In the genomic region with DNA sequence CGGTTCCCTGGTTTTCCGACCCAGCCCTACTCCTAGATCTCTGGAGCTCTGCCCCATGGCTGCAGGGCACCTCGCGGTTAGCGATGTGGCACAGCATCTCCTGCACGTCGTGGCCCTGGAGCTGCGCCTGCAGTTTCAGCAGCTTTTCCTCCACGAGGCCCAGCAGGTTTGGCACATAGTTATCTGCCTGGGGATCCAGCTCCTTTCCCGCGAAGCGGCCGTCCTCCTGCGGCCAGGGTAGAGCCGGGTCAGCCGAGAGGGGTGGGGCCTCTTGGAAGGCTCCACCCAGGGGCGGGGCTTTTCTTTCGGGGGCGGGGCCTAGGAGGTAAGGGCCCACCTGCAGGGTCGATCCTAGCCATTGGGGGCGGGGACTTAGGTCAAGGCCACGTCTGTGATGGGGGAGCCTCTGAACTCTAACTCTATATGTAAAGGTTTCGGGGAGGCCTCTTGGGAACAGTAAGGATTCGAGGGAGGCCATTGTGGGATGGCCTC, we compare ENCODE assay signal across 8 cellular contexts. TPM values are rescaled to one million over a fixed set of nuclear protein-coding genes. Genes with fewer than 3 reads are reported as not detected.
A peak's percentile ranks its signal among the peaks of the same experiment; 100 is the strongest.
DNase-seq lines count a peak whose midpoint lies in the region; ATAC-seq and TF ChIP-seq lines count a peak whose summit lies in the region.

No MANE protein-coding gene starts in this region.

- H3K9ac ChIP-seq in mammary epithelial cell (ENCODE audit: insufficient read depth, low read length): no peak overlapping the region

- whole genome bisulfite sequencing in mammary epithelial cell (ENCODE audit: low coverage, missing lambda C conversion rate): 45% methylated on average over 10 of the region's 24 CpGs
- 20% methylated on average over 21 to 23 of the region's 24 CpGs for WGBS in mesodermal cell (ENCODE audit: insufficient coverage in 2 of 2), 2 experiments

- peak; percentile 66 for ATAC-seq in CD8-positive, alpha-beta T cell
- peak; percentile 38 for ATAC-seq in GM21529 (IDR thresholded peaks at IDR 0.05; ENCODE audit: unreplicated experiment)
- no peak for ATAC-seq in GM21515 (IDR thresholded peaks at IDR 0.05; ENCODE audit: unreplicated experiment)

- peak overlapping the region; percentile 47 for H3K4me3 ChIP-seq in CD8-positive, alpha-beta T cell (ENCODE audit: low read depth, low read length)
- H3K4me3 ChIP-seq in PC-9: peak overlapping the region; percentile 49
- no peak overlapping the region for H3K4me3 ChIP-seq in mammary epithelial cell (replicated peaks in 1 of 3; ENCODE audit: insufficient read depth in 1 of 3, low read depth in 2 of 3, low read length in 3 of 3)
- peak overlapping the region; percentile 8 for H3K4me3 ChIP-seq in mesodermal cell (ENCODE audit: extremely low read depth, insufficient read depth, low read length, poor library complexity, severe bottlenecking)

- BruUV-seq in PC-9 (replicated peaks; lab: Mats Ljungman, UMichigan) (no TSS peak), mammary epithelial cell (replicated peaks; lab: Mats Ljungman, UMichigan) (no TSS peak)

- peaks cover 49% of the 10 kb centered on the region for H3K4me1 ChIP-seq in CD8-positive, alpha-beta T cell (ENCODE audit: insufficient read depth, low read length)
- peaks cover 23% of the 10 kb centered on the region for H3K4me1 ChIP-seq in PC-9 (replicated peaks; ENCODE audit: insufficient read depth)
- H3K4me1 ChIP-seq in mammary epithelial cell (ENCODE audit: insufficient read depth, low read length): peaks cover 14% of the 10 kb centered on the region
- H3K4me1 ChIP-seq in mesodermal cell (ENCODE audit: control insufficient read depth, insufficient read depth, low read length, poor library complexity, severe bottlenecking): peaks cover 12% of the 10 kb centered on the region

- intact Hi-C loops in CD8-positive, alpha-beta T cell (cut with DNase I, micrococcal nuclease): loop anchor here (1.0 to 5.0 kb wide), 2 partner anchors 39 to 40 kb away; partner anchors contain the start of gene EPOR (in 1 of the 2)
- intact Hi-C loops in PC-9 (cut with micrococcal nuclease; ENCODE audit: unreplicated experiment): loop anchor here (1.0 to 5.0 kb wide), 2 partner anchors 14 to 44 kb away; partner anchors contain the start of genes ODAD3 and PRKCSH
- intact Hi-C loops in mammary epithelial cell (cut with micrococcal nuclease): loop anchor here (1.0 to 5.0 kb wide), 2 partner anchors 14 to 39 kb away; partner anchors contain the start of genes EPOR, ODAD3 and PRKCSH

- no peaks in the 10 kb centered on the region for H3K36me3 ChIP-seq in CD8-positive, alpha-beta T cell (ENCODE audit: insufficient read depth, low read length)
- peaks cover 2% of the 10 kb centered on the region; the same call in 1 of the 2 replicates for H3K36me3 ChIP-seq in PC-9 (ENCODE audit: low read depth)
- no peaks in the 10 kb centered on the region for H3K36me3 ChIP-seq in mammary epithelial cell (ENCODE audit: insufficient read depth, low read length)
- H3K36me3 ChIP-seq in mesodermal cell (ENCODE audit: control insufficient read depth, insufficient read depth, low read length): no peaks in the 10 kb centered on the region

- CTCF ChIA-PET in CD8-positive, alpha-beta T cell (lab: Charles Lee): interaction anchor here (1.9 to 3.9 kb wide), 2 partner anchors 22 to 41 kb away, joined by 6 to 13 read pairs; no protein-coding TSS in a partner anchor
- CTCF ChIA-PET in PC-9 (lab: Charles Lee): interaction anchor here (0.5 to 1.3 kb wide), 6 partner anchors 24 to 1255 kb away, joined by 3 to 8 read pairs (median 6); no protein-coding TSS in a partner anchor
- CTCF ChIA-PET in mammary epithelial cell (lab: Charles Lee; ENCODE audit: low non-redundant PET): interaction anchor here (0.6 to 0.9 kb wide), 2 partner anchors 16 to 238 kb away, joined by 4 read pairs; no protein-coding TSS in a partner anchor

- H3K36me3 Mint-ChIP-seq in CD8-positive, alpha-beta T cell: no peaks in the 10 kb centered on the region

- dilution Hi-C loops in mammary epithelial cell (cut with HindIII; ENCODE audit: low sequenced_read_pairs): no loop called here

- no peaks in the 10 kb centered on the region for H3K9me3 Mint-ChIP-seq in CD8-positive, alpha-beta T cell

- peaks cover 61% of the 10 kb centered on the region for H3F3A ChIP-seq in PC-9 (ENCODE audit: insufficient read depth, low read depth)

- H3K9me3 ChIP-seq in CD8-positive, alpha-beta T cell (ENCODE audit: low read length): no peaks in the 10 kb centered on the region
- H3K9me3 ChIP-seq in PC-9 (ENCODE audit: insufficient read depth, low read depth) (no peaks in the 10 kb centered on the region), mammary epithelial cell (replicated peaks; ENCODE audit: insufficient read depth, low read length) (no peaks in the 10 kb centered on the region), mesodermal cell (ENCODE audit: control insufficient read depth, low read length) (peaks cover 7% of the 10 kb centered on the region)

- no peaks in the 10 kb centered on the region for H4K20me1 ChIP-seq in PC-9 (ENCODE audit: insufficient read depth)
- H4K20me1 ChIP-seq in mammary epithelial cell (ENCODE audit: insufficient read depth, low read length): no peaks in the 10 kb centered on the region

- TF ChIP-seq CTCF in CD8-positive, alpha-beta T cell (IDR thresholded peaks at IDR 0.05): no peak
- TF ChIP-seq CTCF in PC-9 (conservative IDR thresholded peaks at IDR 0.05) (no peak), mammary epithelial cell (conservative IDR thresholded peaks at IDR 0.05 in 1 of 2, IDR thresholded peaks at IDR 0.05 in 1 of 2; ENCODE audit: extremely low read depth in 1 of 2, insufficient read depth in 1 of 2, low read depth in 1 of 2, low read length in 2 of 2) (no peak)

- peak in 4 of 7 experiments; percentile 17 to 39 (median 36) for DNase-seq in CD8-positive, alpha-beta T cell
- DNase-seq in PC-9 (peak in 1 of 2 experiments; percentile 72), mammary epithelial cell (no peak), ureter (ENCODE audit: low spot score) (peak; percentile 65), inferior parietal cortex (ENCODE audit: extremely low spot score) (no peak)

- H3K4me2 ChIP-seq in PC-9 (peak overlapping the region; percentile 81), mammary epithelial cell (ENCODE audit: insufficient read depth, low read depth, low read length) (peak overlapping the region; percentile 20)

- H3K27ac ChIP-seq in CD8-positive, alpha-beta T cell (ENCODE audit: low read depth, low read length): no peak overlapping the region
- H3K27ac ChIP-seq in PC-9: peak overlapping the region; percentile 47
- no peak overlapping the region for H3K27ac ChIP-seq in mammary epithelial cell (ENCODE audit: insufficient read depth, low read depth, low read length)
- no peak overlapping the region for H3K27ac ChIP-seq in mesodermal cell (ENCODE audit: low read depth, low read length, severe bottlenecking)

- peak overlapping the region; percentile 76 for H3K4me3 Mint-ChIP-seq in CD8-positive, alpha-beta T cell

- POLR2A ChIA-PET in CD8-positive, alpha-beta T cell (lab: Charles Lee): interaction anchor here (1.2 to 2.4 kb wide), 2 partner anchors 40 to 47 kb away, joined by 4 to 9 read pairs; partner anchors contain the start of gene SWSAP1
- POLR2A ChIA-PET in PC-9 (lab: Charles Lee; ENCODE audit: unreplicated experiment): interaction anchor here (0.5 to 1.6 kb wide), 5 partner anchors 13 to 331 kb away, joined by 4 to 20 read pairs (median 6); partner anchors contain the start of genes ODAD3, PRKCSH and ZNF653

- peaks cover 39% of the 10 kb centered on the region for H3K27me3 Mint-ChIP-seq in CD8-positive, alpha-beta T cell (ENCODE audit: low read depth)

- H2AFZ ChIP-seq in PC-9: peak overlapping the region; percentile 88
- H2AFZ ChIP-seq in mammary epithelial cell (ENCODE audit: low read depth, low read length): peak overlapping the region; percentile 80

- peaks cover 31% of the 10 kb centered on the region for H3K27me3 ChIP-seq in CD8-positive, alpha-beta T cell (ENCODE audit: insufficient read depth, low read length)
- no peaks in the 10 kb centered on the region for H3K27me3 ChIP-seq in PC-9 (ENCODE audit: insufficient read depth, low read depth)
- H3K27me3 ChIP-seq in mammary epithelial cell (ENCODE audit: insufficient read depth, low read length): peaks cover 2% of the 10 kb centered on the region

- H3K79me2 ChIP-seq in PC-9 (ENCODE audit: low read depth) (peaks cover 13% of the 10 kb centered on the region), mammary epithelial cell (ENCODE audit: insufficient read depth, low read length) (no peaks in the 10 kb centered on the region)

- peaks cover 42% of the 10 kb centered on the region for H3K4me1 Mint-ChIP-seq in CD8-positive, alpha-beta T cell (ENCODE audit: low read depth)

- no peaks in the 10 kb centered on the region for H3K9me2 ChIP-seq in PC-9 (ENCODE audit: insufficient read depth)

- in situ Hi-C loops in mammary epithelial cell (cut with MboI; ENCODE audit: low sequenced_read_pairs in 2 of 2): no loop called here

- H3K27ac Mint-ChIP-seq in CD8-positive, alpha-beta T cell: no peak overlapping the region

RNA-seq across cellular contexts. Expression of gene RGL3, which starts 2.5 kb away (rescaled TPM):
- not detected for total RNA-seq in CD8-positive, alpha-beta T cell
- total RNA-seq in PC-9 (2021): 100 and 125 TPM in 2 replicates
- 1 to 10 TPM in 1 of 2 donors, under 1 TPM in 1; 0.24 to 1.8 TPM for total RNA-seq in mammary epithelial cell
- polyA plus RNA-seq in mammary epithelial cell: 0.20 TPM
- polyA minus RNA-seq in mammary epithelial cell: not detected
- polyA plus RNA-seq in mesodermal cell (2013, experiment 1 of 2): 3.4 TPM
- 2.5 TPM for polyA plus RNA-seq in mesodermal cell (2013, experiment 2 of 2)
- total RNA-seq in ureter: 44.2 TPM

RNA-seq across cellular contexts. Expression of gene ODAD3, which starts 13.3 kb away (rescaled TPM):
- not detected for total RNA-seq in CD8-positive, alpha-beta T cell
- total RNA-seq in PC-9 (2021) (0.15 and 0.39 TPM in 2 replicates), mammary epithelial cell (1 to 10 TPM in 1 of 2 donors, under 1 TPM in 1; 0.17 to 1.1 TPM), ureter (0.78 TPM)
- 0.32 TPM for polyA plus RNA-seq in mammary epithelial cell
- not detected for polyA minus RNA-seq in mammary epithelial cell
- 2.0 TPM for polyA plus RNA-seq in mesodermal cell (2013, experiment 1 of 2)
- 2.2 TPM for polyA plus RNA-seq in mesodermal cell (2013, experiment 2 of 2)

RNA-seq across cellular contexts. Expression of gene PRKCSH, which starts 13.8 kb away (rescaled TPM):
- total RNA-seq in CD8-positive, alpha-beta T cell: 100 to 1,000 TPM; 253 to 255 TPM
- total RNA-seq in PC-9 (2021) (410 and 412 TPM in 2 replicates), mammary epithelial cell (100 to 1,000 TPM; 118 to 290 TPM), ureter (267 TPM)
- polyA plus RNA-seq in mammary epithelial cell: 88.9 TPM
- 239 TPM for polyA minus RNA-seq in mammary epithelial cell
- polyA plus RNA-seq in mesodermal cell (2013, experiment 1 of 2): 500 TPM
- polyA plus RNA-seq in mesodermal cell (2013, experiment 2 of 2): 387 TPM

RNA-seq across cellular contexts. Expression of gene EPOR, which starts 37.5 kb away (rescaled TPM):
- total RNA-seq in CD8-positive, alpha-beta T cell: 1 to 10 TPM; 9.1 to 9.5 TPM
- total RNA-seq in PC-9 (2021): 7.3 and 10.0 TPM in 2 replicates
- 1 to 10 TPM in 1 of 2 donors, not detected in 1; 1.8 TPM for total RNA-seq in mammary epithelial cell
- polyA plus RNA-seq in mammary epithelial cell: 1.3 TPM
- polyA minus RNA-seq in mammary epithelial cell: 5.2 TPM
- 15.2 TPM for polyA plus RNA-seq in mesodermal cell (2013, experiment 1 of 2)
- polyA plus RNA-seq in mesodermal cell (2013, experiment 2 of 2): 16.7 TPM
- 6.7 TPM for total RNA-seq in ureter

RNA-seq across cellular contexts. Expression of gene SWSAP1, which starts 47.2 kb away (rescaled TPM):
- 1 to 10 TPM; 2.2 to 2.4 TPM for total RNA-seq in CD8-positive, alpha-beta T cell
- 4.6 and 4.8 TPM in 2 replicates for total RNA-seq in PC-9 (2021)
- total RNA-seq in mammary epithelial cell: 1 to 10 TPM in 1 of 2 donors, under 1 TPM in 1; 0.67 to 2.3 TPM
- polyA plus RNA-seq in mammary epithelial cell: 1.8 TPM
- polyA minus RNA-seq in mammary epithelial cell: 1.2 TPM
- 1.6 TPM for polyA plus RNA-seq in mesodermal cell (2013, experiment 1 of 2)
- 1.4 TPM for polyA plus RNA-seq in mesodermal cell (2013, experiment 2 of 2)
- 4.3 TPM for total RNA-seq in ureter

Comparison
In these comparisons a context has a peak if more than half of its experiments do, and no peak if none do; other contexts are left out.
1. DNase-seq: peak in CD8-positive, alpha-beta T cell (4 of 7) and ureter (single experiment); none in mammary epithelial cell (single experiment) and inferior parietal cortex (single experiment).
2. H3K4me3 ChIP-seq: peak in CD8-positive, alpha-beta T cell (single experiment), PC-9 (single experiment) and mesodermal cell (single experiment); none in mammary epithelial cell (0 of 3).
3. RNA of gene RGL3, which starts 2.5 kb away (total RNA-seq): 100 to 125 TPM in PC-9 and 44.2 TPM in ureter (single experiment); 0.24 to 1.8 TPM in mammary epithelial cell and not detected in CD8-positive, alpha-beta T cell; every median in the first group is over 10 times any median in the second.